In the genomic region with DNA sequence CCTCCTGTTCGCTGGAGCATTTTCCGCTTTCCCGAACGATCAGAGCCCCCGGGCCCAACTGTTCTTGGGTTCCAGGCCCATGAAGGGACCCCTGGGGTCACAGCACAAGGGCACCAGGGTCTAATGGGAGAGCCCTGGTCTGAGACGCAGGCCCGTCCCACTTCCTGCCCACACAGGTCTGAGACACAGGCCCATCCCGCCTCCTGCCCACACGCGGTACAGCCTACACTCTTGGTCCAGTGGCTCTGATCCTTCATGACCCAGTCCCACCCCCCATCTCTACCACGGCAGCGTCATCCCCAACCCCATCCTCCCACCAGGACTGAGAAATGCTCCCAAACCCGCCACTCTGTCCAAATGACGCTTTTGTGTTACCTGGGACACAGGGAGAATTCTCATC, we compare ENCODE assay signal across 29 cellular contexts.
"Had no signal": no experiment of that assay in that cellular context is flagged by ENCODE, and none has a peak within 500 bp of the region (broad histone marks: within the 10 kb centered on the region; RNA-seq: fewer than 3 reads in every experiment).

No MANE protein-coding gene starts in this region.

- DNase-seq: head of caudate nucleus; hippocampal formation; left colon; left lung; lower lobe of right lung; mammary epithelial cell; mesendoderm; naive thymus-derived CD4-positive, alpha-beta T cell; nucleus accumbens; posterior cingulate gyrus; retina; right cardiac atrium; small intestine; spleen; stimulated activated CD4-positive, alpha-beta T cell treated with anti-CD3 and anti-CD28 coated beads, Interleukin-4, amount 100 ng/mL, for 24 hours; stimulated activated naive CD4-positive, alpha-beta T cell; tibial artery; trophoblast cell; upper lobe of right lung had no signal

- H3K9me3 Mint-ChIP-seq: mesothelial cell of epicardium; naive thymus-derived CD4-positive, alpha-beta T cell; natural killer cell treated with Interleukin-12 subunit alpha and Interleukin-12 subunit beta and Interleukin-15 and Interleukin-18, amount 100 ng/mL, for 72 hours; stimulated activated effector memory CD8-positive, alpha-beta T cell treated with anti-CD3 and anti-CD28 coated beads, Interleukin-12 subunit alpha, Interleukin-12 subunit beta, amount 100 ng/mL, for 72 hours; stimulated activated naive CD8-positive, alpha-beta T cell treated with anti-CD3 and anti-CD28 coated beads, Interleukin-15, Interleukin-2, amounts not matched to agents 100 ng/mL and 50 ng/mL, for 24 hours had no signal

- H3K4me1 ChIP-seq: left lung, lower lobe of right lung, pancreas, suprapubic skin, upper lobe of right lung had no signal

- H3K27ac Mint-ChIP-seq: naive thymus-derived CD4-positive, alpha-beta T cell; natural killer cell treated with Interleukin-12 subunit alpha and Interleukin-12 subunit beta and Interleukin-15 and Interleukin-18, amount 100 ng/mL, for 72 hours; stimulated activated effector memory CD8-positive, alpha-beta T cell treated with anti-CD3 and anti-CD28 coated beads, Interleukin-12 subunit alpha, Interleukin-12 subunit beta, amount 100 ng/mL, for 72 hours had no signal

- H3K27me3 ChIP-seq: left lung, pancreas, spleen, suprapubic skin, tibial artery, upper lobe of right lung had no signal

- ATAC-seq: left colon; left lung; lower lobe of right lung; naive thymus-derived CD4-positive, alpha-beta T cell; natural killer cell treated with Interleukin-12 subunit alpha and Interleukin-12 subunit beta and Interleukin-15 and Interleukin-18, amount 100 ng/mL, for 72 hours; pancreas; right cardiac atrium; sciatic nerve; stimulated activated effector memory CD8-positive, alpha-beta T cell treated with anti-CD3 and anti-CD28 coated beads, Interleukin-12 subunit alpha, Interleukin-12 subunit beta, amount 100 ng/mL, for 72 hours; upper lobe of right lung had no signal

- H3K27ac ChIP-seq: left lung, lower lobe of right lung, pancreas, spleen, suprapubic skin, thoracic aorta, tibial artery, upper lobe of right lung had no signal

- FAIRE-seq: keratinocyte, pancreas, small intestine, urothelium cell line had no signal

- H3K9me3 ChIP-seq: left lung, lower lobe of right lung, pancreas, spleen, suprapubic skin, thoracic aorta, tibial artery, upper lobe of right lung had no signal

- H3K4me3 ChIP-seq: left lung, lower lobe of right lung, pancreas, spleen, suprapubic skin, thoracic aorta, tibial artery, upper lobe of right lung had no signal

- H3K27me3 Mint-ChIP-seq: naive thymus-derived CD4-positive, alpha-beta T cell; natural killer cell treated with Interleukin-12 subunit alpha and Interleukin-12 subunit beta and Interleukin-15 and Interleukin-18, amount 100 ng/mL, for 72 hours; stimulated activated naive CD8-positive, alpha-beta T cell treated with anti-CD3 and anti-CD28 coated beads, Interleukin-15, Interleukin-2, amounts not matched to agents 100 ng/mL and 50 ng/mL, for 24 hours had no signal

- H3K36me3 ChIP-seq: left lung, lower lobe of right lung, pancreas, spleen, suprapubic skin, thoracic aorta, tibial artery, upper lobe of right lung had no signal

- H3K36me3 Mint-ChIP-seq: mesothelial cell of epicardium; naive thymus-derived CD4-positive, alpha-beta T cell; natural killer cell treated with Interleukin-12 subunit alpha and Interleukin-12 subunit beta and Interleukin-15 and Interleukin-18, amount 100 ng/mL, for 72 hours; stimulated activated effector memory CD8-positive, alpha-beta T cell treated with anti-CD3 and anti-CD28 coated beads, Interleukin-12 subunit alpha, Interleukin-12 subunit beta, amount 100 ng/mL, for 72 hours had no signal

- H3K4me3 Mint-ChIP-seq: mesothelial cell of epicardium; naive thymus-derived CD4-positive, alpha-beta T cell; natural killer cell treated with Interleukin-12 subunit alpha and Interleukin-12 subunit beta and Interleukin-15 and Interleukin-18, amount 100 ng/mL, for 72 hours; stimulated activated effector memory CD8-positive, alpha-beta T cell treated with anti-CD3 and anti-CD28 coated beads, Interleukin-12 subunit alpha, Interleukin-12 subunit beta, amount 100 ng/mL, for 72 hours; stimulated activated naive CD8-positive, alpha-beta T cell treated with anti-CD3 and anti-CD28 coated beads, Interleukin-15, Interleukin-2, amounts not matched to agents 100 ng/mL and 50 ng/mL, for 24 hours had no signal
